11 cellular contexts compared by ENCODE assay signal in the genomic region with DNA sequence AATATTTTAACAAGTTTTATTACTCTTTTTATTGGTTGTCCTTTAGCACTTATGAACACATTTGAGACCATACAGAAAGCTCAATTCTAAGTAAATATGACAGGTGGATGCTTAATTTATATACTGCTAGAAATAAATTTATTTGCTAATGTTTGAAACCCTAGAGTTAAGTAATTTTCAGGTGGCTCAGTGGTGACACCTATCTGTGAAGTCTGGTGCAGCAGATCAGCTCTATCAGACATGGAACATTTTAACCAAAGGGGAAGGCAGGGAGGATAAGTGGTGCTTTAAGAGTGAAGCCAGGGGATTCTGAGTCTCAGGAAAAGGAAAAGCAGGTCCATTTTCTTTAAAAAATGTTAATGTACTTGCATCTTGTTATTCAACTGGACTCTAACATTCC.
DNase-seq lines count a peak whose midpoint lies in the region; ATAC-seq and TF ChIP-seq lines count a peak whose summit lies in the region.
"Had no signal": no experiment of that assay in that cellular context is flagged by ENCODE, and none has a peak within 500 bp of the region (broad histone marks: within the 10 kb centered on the region; RNA-seq: fewer than 3 reads in every experiment).

No MANE protein-coding gene starts in this region.

- H3K36me3 ChIP-seq in colonic mucosa (no peaks in the 10 kb centered on the region), psoas muscle (ENCODE audit: insufficient read depth in 1 of 2, low read depth in 1 of 2) (no peaks in the 10 kb centered on the region)
- H3K36me3 ChIP-seq: thoracic aorta had no signal

- ATAC-seq in psoas muscle = no peak
- ATAC-seq: T-cell had no signal

- no peaks in the 10 kb centered on the region for H3K27me3 ChIP-seq in colonic mucosa
- peaks cover 0 to 11% (median 6%) of the 10 kb centered on the region in 3 donors for H3K27me3 ChIP-seq in psoas muscle (ENCODE audit: insufficient read depth in 3 of 3, low read length in 2 of 3)

- peak; percentile 57 for DNase-seq in activated effector memory CD4-positive, alpha-beta T cell treated with anti-CD3 and anti-CD28 coated beads, Interleukin-2, amount 50 U/mL, for 16 hours
- no peak for DNase-seq in activated effector memory CD4-positive, alpha-beta T cell treated with Interleukin-2 at 50 U/mL for 16 hours
- DNase-seq in LHCN-M2 (ENCODE audit: low read depth) (peak; percentile 6), colonic mucosa (peak; percentile 28), psoas muscle (no peak), mucosa of gallbladder (ENCODE audit: low spot score) (no peak), GM20000 (ENCODE audit: low spot score) (no peak), ureter (ENCODE audit: low spot score) (no peak)
- DNase-seq: T-cell had no signal

- H3K27ac ChIP-seq in colonic mucosa = no peak overlapping the region
- no peak overlapping the region for H3K27ac ChIP-seq in psoas muscle
- H3K27ac ChIP-seq: skin epidermis, thoracic aorta had no signal

- intact Hi-C loops in colonic mucosa (cut with DNase I) = no loop called here
- intact Hi-C loops in psoas muscle (cut with DNase I) = no loop called here

- H3K4me3 ChIP-seq in colonic mucosa (no peak overlapping the region), psoas muscle (no peak overlapping the region)
- H3K4me3 ChIP-seq: skin epidermis, thoracic aorta had no signal

- no peaks in the 10 kb centered on the region for H3K4me1 ChIP-seq in colonic mucosa
- H3K4me1 ChIP-seq in psoas muscle = no peaks in the 10 kb centered on the region

- peak; percentile 28 for TF ChIP-seq CTCF in colonic mucosa (IDR thresholded peaks at IDR 0.05)
- TF ChIP-seq CTCF in psoas muscle (IDR thresholded peaks at IDR 0.05) = peak; percentile 21
- TF ChIP-seq CTCF in GM20000 (IDR thresholded peaks at IDR 0.05; ENCODE audit: extremely low read depth, missing control alignments) = no peak

- H3K9me3 ChIP-seq in colonic mucosa (no peaks in the 10 kb centered on the region), psoas muscle (peaks cover 5% of the 10 kb centered on the region)

- no peak overlapping the region for H3K9ac ChIP-seq in colonic mucosa (ENCODE audit: low read depth in 2 of 2, low read length in 2 of 2)

Comparison
In these comparisons a context has a peak if more than half of its experiments do, and no peak if none do; other contexts are left out.
1. DNase-seq: peak in activated effector memory CD4-positive, alpha-beta T cell treated with anti-CD3 and anti-CD28 coated beads, Interleukin-2, amount 50 U/mL, for 16 hours (single experiment), LHCN-M2 (single experiment) and colonic mucosa (single experiment); none in activated effector memory CD4-positive, alpha-beta T cell treated with Interleukin-2 at 50 U/mL for 16 hours (single experiment), psoas muscle (0 of 2), mucosa of gallbladder (single experiment), GM20000 (single experiment) and ureter (single experiment).